21 cellular contexts compared by ENCODE assay signal in the genomic region with DNA sequence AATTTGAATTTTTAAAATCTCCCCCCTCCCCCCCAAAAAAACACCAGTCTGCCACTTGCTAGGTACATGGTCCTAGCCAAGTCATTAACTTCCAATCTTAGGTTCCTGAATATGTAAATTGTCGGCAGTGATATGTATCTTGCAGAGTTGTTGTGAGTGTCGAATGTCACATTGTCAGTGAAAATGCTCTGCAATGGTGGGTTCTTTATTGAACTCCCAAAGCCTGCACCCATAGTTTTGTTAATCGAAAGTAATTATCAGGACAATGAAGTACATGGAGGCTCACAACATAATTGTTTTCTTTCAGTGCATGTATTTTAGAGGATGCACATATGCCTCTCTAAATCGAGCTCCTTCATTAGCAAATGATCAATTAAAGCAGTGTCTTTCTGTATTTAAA.
"Had no signal": no experiment of that assay in that cellular context is flagged by ENCODE, and none has a peak within 500 bp of the region (broad histone marks: within the 10 kb centered on the region; RNA-seq: fewer than 3 reads in every experiment).

No MANE protein-coding gene starts in this region.

- H3K27me3 Mint-ChIP-seq: activated CD8-positive, alpha-beta T cell treated with anti-CD3 and anti-CD28 coated beads for 36 hours had no signal

- H3K9me3 Mint-ChIP-seq: activated B cell treated with CpG ODN at 0.5 μM for 24 hours; activated CD8-positive, alpha-beta T cell treated with anti-CD3 and anti-CD28 coated beads for 36 hours; activated T-cell treated with anti-CD3 and anti-CD28 coated beads, Interleukin-2, amount 50 U/mL, for 72 hours; nephron had no signal

- H3K27me3 ChIP-seq: body of pancreas, colonic mucosa, gastroesophageal sphincter, neutrophil, right lobe of liver, tibial nerve had no signal

- H3K4me3 ChIP-seq: body of pancreas, colonic mucosa, gastroesophageal sphincter, left ventricle myocardium inferior, right lobe of liver, tibial nerve had no signal

- H3K36me3 ChIP-seq: colonic mucosa, gastroesophageal sphincter, left ventricle myocardium inferior, neutrophil, right lobe of liver, tibial nerve had no signal

- H3K36me3 Mint-ChIP-seq: activated naive CD8-positive, alpha-beta T cell had no signal

- ATAC-seq: activated CD8-positive, alpha-beta T cell treated with anti-CD3 and anti-CD28 coated beads for 36 hours; activated T-cell treated with anti-CD3 and anti-CD28 coated beads, Interleukin-2, amount 50 U/mL, for 72 hours; body of pancreas; gastroesophageal sphincter; right lobe of liver had no signal

- H3K4me1 ChIP-seq: body of pancreas, colonic mucosa, left ventricle myocardium inferior, right lobe of liver, tibial nerve had no signal

- H3K4me1 Mint-ChIP-seq: activated B cell treated with CpG ODN at 0.5 μM for 24 hours had no signal

- H3K27ac Mint-ChIP-seq: activated B cell treated with CpG ODN at 0.5 μM for 24 hours; activated CD8-positive, alpha-beta T cell treated with anti-CD3 and anti-CD28 coated beads for 36 hours; activated naive CD8-positive, alpha-beta T cell; activated T-cell treated with anti-CD3 and anti-CD28 coated beads, Interleukin-2, amount 50 U/mL, for 72 hours; nephron had no signal

- DNase-seq: activated B cell treated with CpG ODN at 0.5 μM for 24 hours; activated CD4-positive, alpha-beta T cell treated with anti-CD3 and anti-CD28 coated beads, Interleukin-2, amount 50 U/mL, for 1 hour; activated CD8-positive, alpha-beta T cell treated with anti-CD3 and anti-CD28 coated beads for 36 hours; activated effector memory CD4-positive, alpha-beta T cell treated with Interleukin-2 at 50 U/mL for 16 hours; activated naive CD4-positive, alpha-beta T cell treated with Interleukin-2 at 50 U/mL for 16 hours; activated T-cell treated with anti-CD3 and anti-CD28 coated beads, Interleukin-2, amount 50 U/mL, for 72 hours; anterior cingulate cortex; body of pancreas; colonic mucosa; effector CD8-positive, alpha-beta T cell; hippocampal formation; left ventricle myocardium inferior; right lobe of liver; stimulated activated CD4-positive, alpha-beta T cell treated with anti-CD3 and anti-CD28 coated beads, Interleukin-2, amount 100 ng/mL, for 48 hours; stimulated activated naive CD4-positive, alpha-beta T cell treated with Interleukin-2 at 50 U/mL for 16 hours; T-helper 2 cell had no signal

- H3K27ac ChIP-seq: body of pancreas, colonic mucosa, gastroesophageal sphincter, left ventricle myocardium inferior, neutrophil, right lobe of liver, tibial nerve had no signal

- H3K9me3 ChIP-seq: body of pancreas, colonic mucosa, gastroesophageal sphincter, left ventricle myocardium inferior, neutrophil, right lobe of liver, tibial nerve had no signal

- H3K4me3 Mint-ChIP-seq: activated B cell treated with CpG ODN at 0.5 μM for 24 hours; activated CD8-positive, alpha-beta T cell treated with anti-CD3 and anti-CD28 coated beads for 36 hours; activated naive CD8-positive, alpha-beta T cell; activated T-cell treated with anti-CD3 and anti-CD28 coated beads, Interleukin-2, amount 50 U/mL, for 72 hours; nephron had no signal
